ENCODE assay signal across 9 cellular contexts in genomic region chr3:71022552-71023335, GRCh38.
DNase-seq lines count a peak whose midpoint lies in the region; ATAC-seq and TF ChIP-seq lines count a peak whose summit lies in the region.
"Had no signal": no experiment of that assay in that cellular context is flagged by ENCODE, and none has a peak within 500 bp of the region (broad histone marks: within the 10 kb centered on the region; RNA-seq: fewer than 3 reads in every experiment).

No MANE protein-coding gene starts in this region.

- peaks cover 12% of the 10 kb centered on the region for H4K20me1 ChIP-seq in osteoblast (ENCODE audit: insufficient read depth, low read length)

- H3K9me3 ChIP-seq in Panc1 (ENCODE audit: control insufficient read depth, insufficient read depth, low read depth, low read length) (no peaks in the 10 kb centered on the region), osteoblast (ENCODE audit: low read depth, low read length) (no peaks in the 10 kb centered on the region), testis (no peaks in the 10 kb centered on the region)

- DNase-seq in Panc1 (ENCODE audit: low read depth, low spot score) (no peak), osteoblast (ENCODE audit: insufficient read length, low spot score, missing footprints) (no peak), testis (no peak)
- no peak for DNase-seq in stimulated activated CD4-positive, alpha-beta T cell treated with anti-CD3 and anti-CD28 coated beads, Interleukin-4, amount 100 ng/mL, for 1 hour
- DNase-seq: activated T-cell treated with anti-CD3 and anti-CD28 coated beads, Interleukin-2, amount 50 U/mL, for 4 hours; NCI-H187 had no signal

- intact Hi-C loops in Panc1 (cut with micrococcal nuclease; ENCODE audit: unreplicated experiment) (no loop called here), testis (cut with DNase I; ENCODE audit: low total_unique reads) (no loop called here)

- WGBS in testis, 2 donors, result 85 to 92% methylated on average over 5 of the region's 5 CpGs

- H3K27ac ChIP-seq in Panc1 (ENCODE audit: low read length), result no peak overlapping the region
- H3K27ac ChIP-seq in osteoblast (ENCODE audit: low read depth, low read length), result no peak overlapping the region
- H3K27ac ChIP-seq in testis, result no peak overlapping the region

- CTCF ChIA-PET in Panc1 (lab: Charles Lee), result no interaction called here

- POLR2A ChIA-PET in Panc1 (lab: Charles Lee), result no interaction called here

- in situ Hi-C loops in Panc1 (cut with HindIII; ENCODE audit: low pct_unique_long_range_greater_than_20kb, low sequenced_read_pairs), result no loop called here

- H3K4me3 ChIP-seq in Panc1 (ENCODE audit: low read depth in 2 of 2, low read length in 2 of 2) (no peak overlapping the region), osteoblast (ENCODE audit: insufficient read depth, low read length) (no peak overlapping the region), testis (no peak overlapping the region)

- H3K27me3 ChIP-seq in Panc1 (ENCODE audit: control insufficient read depth, insufficient read depth, low read length) (no peaks in the 10 kb centered on the region), osteoblast (ENCODE audit: insufficient read depth, low read length) (no peaks in the 10 kb centered on the region), testis (no peaks in the 10 kb centered on the region)

- no peak overlapping the region for H2AFZ ChIP-seq in osteoblast (ENCODE audit: low read length)

- TF ChIP-seq POLR2A in testis (IDR thresholded peaks at IDR 0.05), result no peak

- no peaks in the 10 kb centered on the region for H3K4me1 ChIP-seq in Panc1 (ENCODE audit: control insufficient read depth, insufficient read depth, low read length)
- peaks cover 33% of the 10 kb centered on the region for H3K4me1 ChIP-seq in osteoblast (ENCODE audit: insufficient read depth, low read length)
- no peaks in the 10 kb centered on the region for H3K4me1 ChIP-seq in testis

- ATAC-seq in Panc1, result no peak
- peak; percentile 26 for ATAC-seq in esophagus mucosa
- ATAC-seq in HG03175 (IDR thresholded peaks at IDR 0.05; ENCODE audit: unreplicated experiment), result no peak

- H3K36me3 ChIP-seq in Panc1 (ENCODE audit: control insufficient read depth, insufficient read depth, low read length), result no peaks in the 10 kb centered on the region
- H3K36me3 ChIP-seq in osteoblast (ENCODE audit: insufficient read depth, low read length), result peaks cover 23% of the 10 kb centered on the region
- no peaks in the 10 kb centered on the region for H3K36me3 ChIP-seq in testis (ENCODE audit: low read depth, missing control alignments)

- H3K4me2 ChIP-seq in osteoblast (ENCODE audit: insufficient read depth, low read length), result no peak overlapping the region

- peaks cover 96% of the 10 kb centered on the region for H3K79me2 ChIP-seq in osteoblast (ENCODE audit: insufficient read depth, low read length)

- no TSS peak for BruUV-seq in Panc1 (replicated peaks; lab: Mats Ljungman, UMichigan)

- TF ChIP-seq CTCF in GM12873 (IDR thresholded peaks at IDR 0.05; ENCODE audit: insufficient read depth, low read depth, low read length, missing control alignments) (peak; percentile 9), Panc1 (IDR thresholded peaks at IDR 0.05) (peak; percentile 17; the same call in 1 of the 2 replicates), osteoblast (IDR thresholded peaks at IDR 0.05; ENCODE audit: extremely low read depth, low read depth, low read length) (peak; percentile 41), testis (IDR thresholded peaks at IDR 0.05) (no peak)

Comparison
In these comparisons a context has a peak if more than half of its experiments do, and no peak if none do; other contexts are left out.
1. CTCF ChIP-seq: peak in GM12873 (single experiment), Panc1 (single experiment) and osteoblast (single experiment); none in testis (0 of 3).